In the genomic region with DNA sequence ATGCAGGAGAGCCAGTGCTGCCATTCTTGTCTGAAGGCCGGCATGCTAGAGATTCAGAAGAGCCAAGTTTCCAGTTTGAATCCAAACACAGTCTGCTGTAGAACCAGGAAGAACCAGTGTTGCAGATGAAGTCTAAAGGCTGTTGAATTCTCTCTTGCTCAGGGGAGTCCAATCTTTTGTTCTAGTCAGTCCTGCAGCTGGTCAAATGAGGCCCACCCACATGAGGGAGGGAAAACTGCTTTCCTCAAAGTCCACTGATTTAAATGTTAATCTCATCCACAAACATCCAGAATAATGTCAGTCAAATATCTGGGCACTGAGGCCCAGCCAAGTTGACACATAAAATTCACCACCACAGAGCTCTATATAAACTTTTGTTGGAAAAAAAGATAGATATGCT, we compare ENCODE assay signal across 1 cellular context.
TF ChIP-seq lines count a peak whose summit lies in the region.

No MANE protein-coding gene starts in this region.

TF ChIP-seq in HepG2, 621 proteins besides CTCF, POLR2A, EP300 and RAD21 (continued from another document):
- TF ChIP-seq, protein P1, sequence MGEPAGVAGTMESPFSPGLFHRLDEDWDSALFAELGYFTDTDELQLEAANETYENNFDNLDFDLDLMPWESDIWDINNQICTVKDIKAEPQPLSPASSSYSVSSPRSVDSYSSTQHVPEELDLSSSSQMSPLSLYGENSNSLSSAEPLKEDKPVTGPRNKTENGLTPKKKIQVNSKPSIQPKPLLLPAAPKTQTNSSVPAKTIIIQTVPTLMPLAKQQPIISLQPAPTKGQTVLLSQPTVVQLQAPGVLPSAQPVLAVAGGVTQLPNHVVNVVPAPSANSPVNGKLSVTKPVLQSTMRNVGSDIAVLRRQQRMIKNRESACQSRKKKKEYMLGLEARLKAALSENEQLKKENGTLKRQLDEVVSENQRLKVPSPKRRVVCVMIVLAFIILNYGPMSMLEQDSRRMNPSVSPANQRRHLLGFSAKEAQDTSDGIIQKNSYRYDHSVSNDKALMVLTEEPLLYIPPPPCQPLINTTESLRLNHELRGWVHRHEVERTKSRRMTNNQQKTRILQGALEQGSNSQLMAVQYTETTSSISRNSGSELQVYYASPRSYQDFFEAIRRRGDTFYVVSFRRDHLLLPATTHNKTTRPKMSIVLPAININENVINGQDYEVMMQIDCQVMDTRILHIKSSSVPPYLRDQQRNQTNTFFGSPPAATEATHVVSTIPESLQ (CRISPR knock-in tag; conservative IDR thresholded peaks at IDR 0.05): no peak
- TF ChIP-seq ESRRA (CRISPR knock-in tag; IDR thresholded peaks at IDR 0.05; ENCODE audit: low read depth): no peak
- TF ChIP-seq SRSF1 (optimal IDR thresholded peaks at IDR 0.05; ENCODE audit: low read depth, low read length): no peak
TF ChIP-seq in HepG2: peak in this region for 0.
